Comparison of ENCODE assay signal across 8 cellular contexts in the genomic region with DNA sequence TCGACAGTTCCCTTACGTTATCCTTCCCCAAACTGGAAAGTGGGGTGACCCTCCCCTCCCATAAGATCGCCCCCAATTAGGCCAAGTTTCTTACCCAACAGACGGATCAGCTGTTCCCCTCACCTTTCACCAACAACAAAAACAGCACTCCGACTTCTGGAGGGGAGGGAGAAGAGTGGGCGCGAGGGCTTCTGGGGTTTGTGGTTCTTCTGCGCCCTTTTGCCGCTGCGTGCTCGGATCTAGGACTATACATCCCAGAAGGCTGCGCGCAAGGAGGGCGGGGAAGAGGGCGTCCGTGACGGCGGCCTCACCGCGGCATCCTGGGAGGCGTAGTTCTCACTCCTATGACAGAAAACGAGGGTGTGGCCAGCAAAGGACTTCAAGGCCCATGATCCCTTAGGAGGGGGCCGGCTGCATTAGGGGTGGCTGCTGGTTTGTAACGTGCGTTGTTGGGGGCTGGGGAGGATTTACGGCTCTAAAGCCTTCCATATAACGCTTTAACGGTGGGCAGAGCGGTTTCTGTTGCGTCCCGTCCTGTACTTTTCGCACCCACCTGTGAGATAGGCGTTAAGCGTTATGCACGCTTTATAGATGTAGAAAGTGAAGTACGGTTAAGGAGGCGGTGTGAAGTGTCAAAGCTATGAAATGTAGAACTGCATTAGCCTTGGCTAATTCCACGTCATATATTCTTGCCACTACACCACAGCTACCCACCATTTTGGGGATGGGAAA. TPM values are rescaled to one million over a fixed set of nuclear protein-coding genes. Genes with fewer than 3 reads are reported as not detected.
DNase-seq lines count a peak whose midpoint lies in the region; ATAC-seq and TF ChIP-seq lines count a peak whose summit lies in the region.

A gene with protein sequence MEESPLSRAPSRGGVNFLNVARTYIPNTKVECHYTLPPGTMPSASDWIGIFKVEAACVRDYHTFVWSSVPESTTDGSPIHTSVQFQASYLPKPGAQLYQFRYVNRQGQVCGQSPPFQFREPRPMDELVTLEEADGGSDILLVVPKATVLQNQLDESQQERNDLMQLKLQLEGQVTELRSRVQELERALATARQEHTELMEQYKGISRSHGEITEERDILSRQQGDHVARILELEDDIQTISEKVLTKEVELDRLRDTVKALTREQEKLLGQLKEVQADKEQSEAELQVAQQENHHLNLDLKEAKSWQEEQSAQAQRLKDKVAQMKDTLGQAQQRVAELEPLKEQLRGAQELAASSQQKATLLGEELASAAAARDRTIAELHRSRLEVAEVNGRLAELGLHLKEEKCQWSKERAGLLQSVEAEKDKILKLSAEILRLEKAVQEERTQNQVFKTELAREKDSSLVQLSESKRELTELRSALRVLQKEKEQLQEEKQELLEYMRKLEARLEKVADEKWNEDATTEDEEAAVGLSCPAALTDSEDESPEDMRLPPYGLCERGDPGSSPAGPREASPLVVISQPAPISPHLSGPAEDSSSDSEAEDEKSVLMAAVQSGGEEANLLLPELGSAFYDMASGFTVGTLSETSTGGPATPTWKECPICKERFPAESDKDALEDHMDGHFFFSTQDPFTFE (minus strand): TSS at position 143 of the 732 bp plus-strand sequence. CDS start 2,210 bp downstream, outside the sequence.

- no peaks in the 10 kb centered on the region for H3K27me3 ChIP-seq in WERI-Rb-1 (ENCODE audit: insufficient read depth, low read depth, severe bottlenecking)
- H3K27me3 ChIP-seq in mammary epithelial cell (ENCODE audit: insufficient read depth, low read length), result no peaks in the 10 kb centered on the region
- H3K27me3 ChIP-seq in skeletal muscle tissue (ENCODE audit: control insufficient read depth in 3 of 3, insufficient read depth in 3 of 3, low read length in 3 of 3), result no peaks in the 10 kb centered on the region

- no peaks in the 10 kb centered on the region for H4K20me1 ChIP-seq in mammary epithelial cell (ENCODE audit: insufficient read depth, low read length)

- H3K4me2 ChIP-seq in mammary epithelial cell (ENCODE audit: insufficient read depth, low read depth, low read length), result peak within 1 kb of the TSS; percentile 92

- peak; percentile 99 for DNase-seq in ACHN
- DNase-seq in NCI-H2227 (lab: John Stamatoyannopoulos, UW; ENCODE audit: unreplicated experiment), result peak; percentile 96
- peak; percentile 98 for DNase-seq in WERI-Rb-1
- DNase-seq in mammary epithelial cell, result peak; percentile 98

- BruUV-seq in mammary epithelial cell (replicated peaks; lab: Mats Ljungman, UMichigan), result no TSS peak

- in situ Hi-C loops in ACHN (cut with HindIII; ENCODE audit: low pct_ligation_motif_present, low pct_unique_long_range_greater_than_20kb, low sequenced_read_pairs), result no loop called here
- in situ Hi-C loops in mammary epithelial cell (cut with MboI; ENCODE audit: low sequenced_read_pairs in 2 of 2), result no loop called here

- H3K36me3 ChIP-seq in WERI-Rb-1 (no peaks in the 10 kb centered on the region; the same call in none of the 2 replicates), mammary epithelial cell (ENCODE audit: insufficient read depth, low read length) (no peaks in the 10 kb centered on the region), skeletal muscle tissue (ENCODE audit: control insufficient read depth in 3 of 3, insufficient read depth in 3 of 3, low read length in 3 of 3) (peaks cover 24 to 32% (median 29%) of the 10 kb centered on the region in 3 donors)

- 2% methylated on average over 19 of the region's 38 CpGs for WGBS in mammary epithelial cell (ENCODE audit: low coverage, missing lambda C conversion rate)

- dilution Hi-C loops in mammary epithelial cell (cut with HindIII; ENCODE audit: low sequenced_read_pairs), result loop anchor here (5.0 kb wide), 2 partner anchors 50 to 90 kb away; partner anchors contain the start of gene ATP5MC2

- intact Hi-C loops in mammary epithelial cell (cut with micrococcal nuclease), result no loop called here

- TF ChIP-seq CTCF in WERI-Rb-1 (IDR thresholded peaks at IDR 0.05; ENCODE audit: low read depth, low read length), result no peak
- TF ChIP-seq CTCF in mammary epithelial cell (conservative IDR thresholded peaks at IDR 0.05 in 1 of 2, IDR thresholded peaks at IDR 0.05 in 1 of 2; ENCODE audit: extremely low read depth in 1 of 2, insufficient read depth in 1 of 2, low read depth in 1 of 2, low read length in 2 of 2), result no peak

- H3K4me1 ChIP-seq in mammary epithelial cell (ENCODE audit: insufficient read depth, low read length), result peaks cover 15% of the 10 kb centered on the region
- H3K4me1 ChIP-seq in skeletal muscle tissue (ENCODE audit: control insufficient read depth in 3 of 3, insufficient read depth in 3 of 3, low read length in 3 of 3), result peaks cover 19 to 26% (median 26%) of the 10 kb centered on the region in 3 donors

- H3K27ac ChIP-seq in WERI-Rb-1 (peak within 1 kb of the TSS; percentile 62), mammary epithelial cell (ENCODE audit: insufficient read depth, low read depth, low read length) (peak within 1 kb of the TSS; percentile 55), skeletal muscle tissue (ENCODE audit: low read depth, low read length) (peak within 1 kb of the TSS; percentile 96)

- CTCF ChIA-PET in mammary epithelial cell (lab: Charles Lee; ENCODE audit: low non-redundant PET), result no interaction called here

- peak within 1 kb of the TSS; percentile 52 for H3K4me3 ChIP-seq in WERI-Rb-1 (ENCODE audit: low read depth, low read length)
- H3K4me3 ChIP-seq in mammary epithelial cell (replicated peaks in 1 of 3; ENCODE audit: insufficient read depth in 1 of 3, low read depth in 2 of 3, low read length in 3 of 3), result peak within 1 kb of the TSS; percentile 57 to 69 (median 59)
- peak within 1 kb of the TSS; percentile 88 for H3K4me3 ChIP-seq in iPS-18c (ENCODE audit: insufficient read depth, low read depth, low read length)
- peak within 1 kb of the TSS; percentile 84 to 96 (median 96) for H3K4me3 ChIP-seq in skeletal muscle tissue (ENCODE audit: low read length in 3 of 3)

- H3K9me3 ChIP-seq in WERI-Rb-1 (ENCODE audit: severe bottlenecking) (no peaks in the 10 kb centered on the region), mammary epithelial cell (replicated peaks; ENCODE audit: insufficient read depth, low read length) (no peaks in the 10 kb centered on the region), iPS-18c (ENCODE audit: control insufficient read depth, insufficient read depth, low read length) (no peaks in the 10 kb centered on the region), skeletal muscle tissue (ENCODE audit: control insufficient read depth in 3 of 3, low read length in 3 of 3) (no peaks in the 10 kb centered on the region)

- H3K9ac ChIP-seq in mammary epithelial cell (ENCODE audit: insufficient read depth, low read length) (peak within 1 kb of the TSS; percentile 75), skeletal muscle tissue (ENCODE audit: low read depth in 1 of 3, low read length in 3 of 3) (peak within 1 kb of the TSS; percentile 91 to 97 (median 95))

- ATAC-seq in GM18873 (IDR thresholded peaks at IDR 0.05; ENCODE audit: low FRiP score, unreplicated experiment), result peak; percentile 97
- ATAC-seq in HG03139 (IDR thresholded peaks at IDR 0.05; ENCODE audit: unreplicated experiment), result peak; percentile 99

- peak within 1 kb of the TSS; percentile 97 for H2AFZ ChIP-seq in mammary epithelial cell (ENCODE audit: low read depth, low read length)

- H3K79me2 ChIP-seq in mammary epithelial cell (ENCODE audit: insufficient read depth, low read length), result no peaks in the 10 kb centered on the region

RNA-seq across cellular contexts. Expression of the gene that starts here (rescaled TPM):
- 100 to 1,000 TPM in 1 of 2 donors, 10 to 100 TPM in 1; 61.1 to 127 TPM for total RNA-seq in mammary epithelial cell
- 48.3 TPM for polyA plus RNA-seq in mammary epithelial cell
- polyA minus RNA-seq in mammary epithelial cell, result 8.5 TPM
- total RNA-seq in skeletal muscle tissue, result 49.1 TPM

Comparison
In these comparisons a context has a peak if more than half of its experiments do, and no peak if none do; other contexts are left out.
1. Peak in every context shown above with its lines: DNase-seq, ATAC-seq, H3K4me3 ChIP-seq and H3K27ac ChIP-seq.